Comparison of ENCODE assay signal across 16 cellular contexts in genomic region chr3:148648685-148649352, GRCh38. TPM values are rescaled to one million over a fixed set of nuclear protein-coding genes. Genes with fewer than 3 reads are reported as not detected.
DNase-seq lines count a peak whose midpoint lies in the region; ATAC-seq and TF ChIP-seq lines count a peak whose summit lies in the region.
"Had no signal": no experiment of that assay in that cellular context is flagged by ENCODE, and none has a peak within 500 bp of the region (broad histone marks: within the 10 kb centered on the region; RNA-seq: fewer than 3 reads in every experiment).

No MANE protein-coding gene starts in this region.

- H2AK5ac ChIP-seq in mesenchymal stem cell (ENCODE audit: low read length, severe bottlenecking) = no peak overlapping the region

- H3K9me2 ChIP-seq in Karpas-422 (replicated peaks; ENCODE audit: insufficient read depth, low read length) = no peaks in the 10 kb centered on the region

- H2BK15ac ChIP-seq in mesenchymal stem cell (ENCODE audit: low read depth, poor library complexity, severe bottlenecking) = no peak overlapping the region

- H3K4me3 Mint-ChIP-seq in mesothelial cell of epicardium = no peak overlapping the region
- H3K4me3 Mint-ChIP-seq: activated naive CD8-positive, alpha-beta T cell treated with anti-CD3 and anti-CD28 coated beads for 36 hours; dendritic cell treated with granulocyte-macrophage colony-stimulating factor and Interleukin-4, amounts not matched to agents 40 ng/mL and 50 ng/mL, for 4 days; WTC11 had no signal

- CTCF ChIA-PET in AG04450 (lab: Charles Lee) = interaction anchor here (1.1 kb wide), 1 partner anchor 13 kb away, joined by 3 read pairs; no protein-coding TSS in a partner anchor

- POLR2A ChIA-PET in AG04450 (lab: Yijun Ruan, JAX) = no interaction called here

- H2AFZ ChIP-seq in mesenchymal stem cell (ENCODE audit: low read depth, low read length) (no peak overlapping the region), Karpas-422 (ENCODE audit: low read length) (no peak overlapping the region)

- TF ChIP-seq CTCF in AG04450 (IDR thresholded peaks at IDR 0.05; ENCODE audit: low read depth, low read length) (no peak), cardiac fibroblast (IDR thresholded peaks at IDR 0.05; ENCODE audit: low read depth, low read length) (no peak), mesothelial cell of epicardium (IDR thresholded peaks at IDR 0.05; ENCODE audit: unreplicated experiment) (no peak)

- H3K9me3 ChIP-seq in AG04450 (ENCODE audit: control insufficient read depth, insufficient read depth, low read length) (no peaks in the 10 kb centered on the region), mesenchymal stem cell (ENCODE audit: control insufficient read depth, low read length) (no peaks in the 10 kb centered on the region), Karpas-422 (ENCODE audit: low read length) (no peaks in the 10 kb centered on the region)
- H3K9me3 ChIP-seq: pancreas, suprapubic skin had no signal

- no peaks in the 10 kb centered on the region for H3K36me3 ChIP-seq in mesenchymal stem cell (ENCODE audit: control insufficient read depth in 1 of 2, insufficient read depth in 2 of 2, low read depth in 1 of 2, low read length in 2 of 2)
- H3K36me3 ChIP-seq in Karpas-422 (ENCODE audit: insufficient read depth, low read length) = no peaks in the 10 kb centered on the region
- H3K36me3 ChIP-seq: pancreas, suprapubic skin had no signal

- WGBS in mesenchymal stem cell = 7% methylated on average over 1 of the region's 3 CpGs

- no peaks in the 10 kb centered on the region for H3K9me3 Mint-ChIP-seq in mesothelial cell of epicardium
- H3K9me3 Mint-ChIP-seq: activated naive CD8-positive, alpha-beta T cell treated with anti-CD3 and anti-CD28 coated beads for 36 hours; dendritic cell treated with granulocyte-macrophage colony-stimulating factor and Interleukin-4, amounts not matched to agents 40 ng/mL and 50 ng/mL, for 4 days; WTC11 had no signal

- no peak overlapping the region for H3K4me3 ChIP-seq in AG04450 (ENCODE audit: low read depth, low read length)
- no peak overlapping the region for H3K4me3 ChIP-seq in cardiac fibroblast (replicated peaks in 1 of 2; ENCODE audit: low read depth in 2 of 2, low read length in 2 of 2)
- no peak overlapping the region for H3K4me3 ChIP-seq in mesenchymal stem cell (ENCODE audit: insufficient read depth in 1 of 2, low read depth in 1 of 2, low read length in 2 of 2)
- no peak overlapping the region for H3K4me3 ChIP-seq in Karpas-422 (ENCODE audit: low read length)
- H3K4me3 ChIP-seq: pancreas, suprapubic skin had no signal

- no peaks in the 10 kb centered on the region for H3K79me2 ChIP-seq in Karpas-422 (ENCODE audit: low read length)

- no peak overlapping the region for H2BK120ac ChIP-seq in mesenchymal stem cell (ENCODE audit: low read depth, low read length)

- H4K20me1 ChIP-seq in Karpas-422 (ENCODE audit: insufficient read depth, low read depth, low read length) = no peaks in the 10 kb centered on the region

- H2BK5ac ChIP-seq in mesenchymal stem cell (ENCODE audit: low read depth, low read length, poor library complexity, severe bottlenecking) = no peak overlapping the region

- H3K4me1 ChIP-seq in mesenchymal stem cell (ENCODE audit: control insufficient read depth, insufficient read depth, low read depth, low read length) = no peaks in the 10 kb centered on the region
- H3K4me1 ChIP-seq in Karpas-422 (ENCODE audit: low read length) = no peaks in the 10 kb centered on the region
- H3K4me1 ChIP-seq: pancreas, suprapubic skin had no signal

- no peak overlapping the region for H3K23ac ChIP-seq in mesenchymal stem cell (ENCODE audit: low read length in 2 of 2)

- no peak overlapping the region for H3K4ac ChIP-seq in mesenchymal stem cell (ENCODE audit: low read depth in 1 of 2, low read length in 2 of 2)

- H3K27me3 ChIP-seq in AG04450 (ENCODE audit: control insufficient read depth, insufficient read depth, low read length) (no peaks in the 10 kb centered on the region), mesenchymal stem cell (ENCODE audit: control insufficient read depth in 1 of 2, insufficient read depth in 1 of 2, low read length in 2 of 2) (no peaks in the 10 kb centered on the region), Karpas-422 (ENCODE audit: low read length) (no peaks in the 10 kb centered on the region; the same call in 1 of the 2 replicates)
- H3K27me3 ChIP-seq: pancreas, suprapubic skin had no signal

- H3K27ac ChIP-seq in AG04450 (ENCODE audit: low read depth, low read length) (no peak overlapping the region), mesenchymal stem cell (ENCODE audit: low read length, poor library complexity, severe bottlenecking) (no peak overlapping the region), Karpas-422 (ENCODE audit: low read length) (no peak overlapping the region)
- H3K27ac ChIP-seq: pancreas, suprapubic skin had no signal

- no peaks in the 10 kb centered on the region for H3K36me3 Mint-ChIP-seq in mesothelial cell of epicardium
- H3K36me3 Mint-ChIP-seq: activated naive CD8-positive, alpha-beta T cell treated with anti-CD3 and anti-CD28 coated beads for 36 hours; WTC11 had no signal

- no peak for ATAC-seq in GM18517 (IDR thresholded peaks at IDR 0.05; ENCODE audit: unreplicated experiment)
- ATAC-seq: pancreas, WTC11 had no signal

- H3K9ac ChIP-seq in mesenchymal stem cell (ENCODE audit: low read length) (peak overlapping the region; percentile 22), Karpas-422 (ENCODE audit: low read length) (no peak overlapping the region)

- no peaks in the 10 kb centered on the region for H3K79me1 ChIP-seq in mesenchymal stem cell (replicated peaks; ENCODE audit: low read length, poor library complexity, severe bottlenecking)

- no peak overlapping the region for H4K8ac ChIP-seq in mesenchymal stem cell (ENCODE audit: low read length)

- peaks cover 4% of the 10 kb centered on the region for H3K4me1 Mint-ChIP-seq in mesothelial cell of epicardium
- H3K4me1 Mint-ChIP-seq: activated naive CD8-positive, alpha-beta T cell treated with anti-CD3 and anti-CD28 coated beads for 36 hours had no signal

- no peak overlapping the region for H3K4me2 ChIP-seq in mesenchymal stem cell (ENCODE audit: low read length, poor library complexity, severe bottlenecking)
- H3K4me2 ChIP-seq in Karpas-422 (ENCODE audit: low read depth, low read length, poor library complexity, severe bottlenecking) = no peak overlapping the region

- no peak overlapping the region for H3K14ac ChIP-seq in mesenchymal stem cell (ENCODE audit: low read length in 2 of 2)

- DNase-seq in AG04450 (ENCODE audit: low read depth, low spot score) = peak; percentile 15
- DNase-seq in HS-5 (ENCODE audit: low read depth) = peak; percentile 64
- DNase-seq in cardiac fibroblast (ENCODE audit: low read depth in 2 of 2) = peak; percentile 64 to 90
- peak; percentile 64 for DNase-seq in mesenchymal stem cell
- DNase-seq in NCI-H187 (lab: John Stamatoyannopoulos, UW) = no peak
- DNase-seq in mesothelial cell of epicardium (ENCODE audit: low spot score in 2 of 2, unreplicated experiment in 2 of 2) = no peak
- DNase-seq in Karpas-422 = no peak
- DNase-seq: activated naive CD8-positive, alpha-beta T cell treated with anti-CD3 and anti-CD28 coated beads for 36 hours; AML-193; mesendoderm; NCI-H345; pancreas had no signal

- H2BK12ac ChIP-seq in mesenchymal stem cell (ENCODE audit: low read length in 2 of 2) = no peak overlapping the region

- no peak overlapping the region for H4K91ac ChIP-seq in mesenchymal stem cell (ENCODE audit: low read length)

- H3K18ac ChIP-seq in mesenchymal stem cell (ENCODE audit: low read depth in 1 of 2, low read length in 2 of 2) = no peak overlapping the region

- no peaks in the 10 kb centered on the region for H3K27me3 Mint-ChIP-seq in mesothelial cell of epicardium (ENCODE audit: low read depth)
- H3K27me3 Mint-ChIP-seq: activated naive CD8-positive, alpha-beta T cell treated with anti-CD3 and anti-CD28 coated beads for 36 hours; dendritic cell treated with granulocyte-macrophage colony-stimulating factor and Interleukin-4, amounts not matched to agents 40 ng/mL and 50 ng/mL, for 4 days had no signal

- H3K27ac Mint-ChIP-seq in mesothelial cell of epicardium = no peak overlapping the region
- H3K27ac Mint-ChIP-seq: activated naive CD8-positive, alpha-beta T cell treated with anti-CD3 and anti-CD28 coated beads for 36 hours; dendritic cell treated with granulocyte-macrophage colony-stimulating factor and Interleukin-4, amounts not matched to agents 40 ng/mL and 50 ng/mL, for 4 days; WTC11 had no signal

RNA-seq across cellular contexts. Expression of gene AGTR1, which starts 48.9 kb away (rescaled TPM):
- polyA plus RNA-seq in AG04450 (2011; rRNA removed) = 0.20 and 0.35 TPM in 2 replicates
- 0.30 TPM in 1 of 2 replicates, not detected in the other for polyA minus RNA-seq in AG04450 (2011; rRNA and poly(A)+ RNA removed)
- 0.87 TPM for polyA plus RNA-seq in mesenchymal stem cell (2013, experiment 1 of 2)
- 0.90 TPM for polyA plus RNA-seq in mesenchymal stem cell (2013, experiment 2 of 2)
- total RNA-seq in mesothelial cell of epicardium = 0.13 to 0.34 TPM (median 0.27 TPM) in 3 replicates
- not detected in 2 replicates for total RNA-seq in Karpas-422 (2014; rRNA removed; shearing (Covaris generic); ENCODE audit: low replicate concordance)
- total RNA-seq: activated naive CD8-positive, alpha-beta T cell treated with anti-CD3 and anti-CD28 coated beads for 36 hours had no signal

Comparison
In these comparisons a context has a peak if more than half of its experiments do, and no peak if none do; other contexts are left out.
1. DNase-seq: peak in AG04450 (single experiment), HS-5 (single experiment), cardiac fibroblast (2 of 2) and mesenchymal stem cell (single experiment); none in NCI-H187 (0 of 2), mesothelial cell of epicardium (0 of 2) and Karpas-422 (single experiment).